24 cellular contexts compared by ENCODE assay signal in the genomic region with DNA sequence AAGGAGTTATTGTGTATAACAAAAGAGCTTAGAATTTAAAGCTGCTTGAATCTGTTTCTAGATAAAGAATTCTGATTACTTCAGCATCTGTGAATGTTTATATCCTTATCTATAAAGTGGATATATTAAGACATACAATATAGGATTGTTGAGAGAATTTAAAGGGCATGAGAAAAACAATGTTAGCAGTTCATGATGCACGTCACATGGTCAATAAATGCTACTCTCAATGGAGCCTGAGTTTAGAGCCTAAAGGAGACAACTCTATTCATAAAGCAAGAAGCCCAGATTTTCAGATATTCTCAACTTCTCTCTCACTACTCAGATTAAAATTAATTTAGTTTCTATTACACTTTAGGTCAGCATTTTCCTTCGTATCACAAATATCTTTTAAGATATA.
A peak's percentile ranks its signal among the peaks of the same experiment; 100 is the strongest.
DNase-seq lines count a peak whose midpoint lies in the region; ATAC-seq, FAIRE-seq and TF ChIP-seq lines count a peak whose summit lies in the region.
"Had no signal": no experiment of that assay in that cellular context is flagged by ENCODE, and none has a peak within 500 bp of the region (broad histone marks: within the 10 kb centered on the region; RNA-seq: fewer than 3 reads in every experiment).

No MANE protein-coding gene starts in this region.

- no peak for TF ChIP-seq CTCF in upper lobe of right lung (IDR thresholded peaks at IDR 0.05)

- no peaks in the 10 kb centered on the region for H3K36me3 ChIP-seq in upper lobe of right lung
- H3K36me3 ChIP-seq: BLaER1 treated with 17β-estradiol and CSF1 and Interleukin-3, amounts not matched to agents 10 nM and 100 nM had no signal

- intact Hi-C loops in upper lobe of right lung (cut with DNase I), result no loop called here

- H3K4me3 ChIP-seq in upper lobe of right lung, result no peak overlapping the region
- H3K4me3 ChIP-seq: A549; BLaER1 treated with 17β-estradiol and CSF1 and Interleukin-3, amounts not matched to agents 10 nM and 100 nM; GM12878 had no signal

- H3K27ac ChIP-seq in upper lobe of right lung, result no peak overlapping the region
- H3K27ac ChIP-seq: A549; BLaER1 treated with 17β-estradiol and CSF1 and Interleukin-3, amounts not matched to agents 10 nM and 100 nM; C4-2B had no signal

- ATAC-seq in HG03342 (IDR thresholded peaks at IDR 0.05; ENCODE audit: unreplicated experiment) (no peak), upper lobe of right lung (no peak)
- ATAC-seq: A549; CD8-positive, alpha-beta T cell; GM12878 had no signal

- H3K27me3 ChIP-seq in upper lobe of right lung, result no peaks in the 10 kb centered on the region
- H3K27me3 ChIP-seq: BLaER1 treated with 17β-estradiol and CSF1 and Interleukin-3, amounts not matched to agents 10 nM and 100 nM had no signal

- H3K4me1 ChIP-seq in upper lobe of right lung, result no peaks in the 10 kb centered on the region
- H3K4me1 ChIP-seq: A549; BLaER1 treated with 17β-estradiol and CSF1 and Interleukin-3, amounts not matched to agents 10 nM and 100 nM had no signal

- peak; percentile 38 for DNase-seq in COLO829 (ENCODE audit: low spot score)
- DNase-seq in foreskin melanocyte, result peak; percentile 72
- no peak for DNase-seq in upper lobe of right lung
- DNase-seq in NCI-H1048 (lab: John Stamatoyannopoulos, UW), result no peak
- DNase-seq: 8988T; AML-193; CD4-positive, alpha-beta T cell; CD8-positive, alpha-beta T cell; COR-L47; DMS 273 treated with DMSO at 0.1 percent for 48 hours; DMS153; DMS53; DMS79; DND-41; EL; GDM1 had no signal

- H3K9me3 ChIP-seq in upper lobe of right lung, result no peaks in the 10 kb centered on the region
- H3K9me3 ChIP-seq: BLaER1 treated with 17β-estradiol and CSF1 and Interleukin-3, amounts not matched to agents 10 nM and 100 nM had no signal

- peak; percentile 48 for FAIRE-seq in A204.1 (lab: Jason Lieb, UNC)
- FAIRE-seq: A549, GM12878, GM12892, GM18507 had no signal

Comparison
In these comparisons a context has a peak if more than half of its experiments do, and no peak if none do; other contexts are left out.
1. DNase-seq: peak in COLO829 (single experiment) and foreskin melanocyte (single experiment); none in upper lobe of right lung (single experiment) and NCI-H1048 (single experiment).